ENCODE assay signal across 23 cellular contexts in genomic region chr2:241926541-241927311, GRCh38. TPM values are rescaled to one million over a fixed set of nuclear protein-coding genes. Genes with fewer than 3 reads are reported as not detected.
DNase-seq lines count a peak whose midpoint lies in the region; ATAC-seq and TF ChIP-seq lines count a peak whose summit lies in the region.
"Had no signal": no experiment of that assay in that cellular context is flagged by ENCODE, and none has a peak within 500 bp of the region (broad histone marks: within the 10 kb centered on the region; RNA-seq: fewer than 3 reads in every experiment).

No MANE protein-coding gene starts in this region.

- no peaks in the 10 kb centered on the region for H3K9me2 ChIP-seq in GM23248 (ENCODE audit: insufficient read depth)

- H3K36me3 ChIP-seq in right lobe of liver (no peaks in the 10 kb centered on the region), skeletal muscle tissue (ENCODE audit: control insufficient read depth in 3 of 3, insufficient read depth in 3 of 3, low read length in 3 of 3) (no peaks in the 10 kb centered on the region), GM23248 (ENCODE audit: low read depth) (no peaks in the 10 kb centered on the region)
- H3K36me3 ChIP-seq: cardiac muscle cell, left lung, tibial artery had no signal

- 38% methylated on average over 21 of the region's 32 CpGs for WGBS in right lobe of liver (ENCODE audit: insufficient coverage, low coverage, low lambda C conversion rate, missing lambda C conversion rate)
- WGBS in GM23248 (ENCODE audit: low coverage in 1 of 2, low lambda C conversion rate in 2 of 2, missing lambda C conversion rate in 2 of 2), 2 experiments, result 54 to 58% methylated on average over 32 of the region's 32 CpGs

- H3K79me2 ChIP-seq in GM23248 (ENCODE audit: insufficient read depth), result no peaks in the 10 kb centered on the region

- DNase-seq in NCI-H748 (lab: John Stamatoyannopoulos, UW; ENCODE audit: unreplicated experiment) (peak; percentile 15), NCI-H748 treated with DMSO at 0.1 percent for 48 hours (lab: John Stamatoyannopoulos, UW) (no peak), SW480 (ENCODE audit: low spot score) (peak; percentile 79), right lobe of liver (peak; percentile 58 to 84 (median 80)), GM23248 (no peak), G401 (ENCODE audit: low spot score) (no peak)
- DNase-seq: C1 segment of cervical spinal cord, DMS79, foreskin melanocyte, KG1, naive B cell, NCI-H2081 treated with DMSO at 0.1 percent for 48 hours, NCI-H774, tibial artery had no signal

- ATAC-seq in right lobe of liver (peak; percentile 91 to 95 (median 91)), GM19452 (IDR thresholded peaks at IDR 0.05; ENCODE audit: unreplicated experiment) (no peak)
- ATAC-seq: left lung; stimulated activated effector memory CD8-positive, alpha-beta T cell treated with anti-CD3 and anti-CD28 coated beads, Interleukin-12 subunit alpha, Interleukin-12 subunit beta, amount 100 ng/mL, for 72 hours had no signal

- intact Hi-C loops in right lobe of liver (cut with DNase I), result no loop called here

- H3K27ac ChIP-seq in right lobe of liver (no peak overlapping the region), skeletal muscle tissue (ENCODE audit: low read depth, low read length) (peak overlapping the region; percentile 47), GM23248 (no peak overlapping the region)
- H3K27ac ChIP-seq: cardiac muscle cell, left lung, SK-N-MC, tibial artery had no signal

- TF ChIP-seq CTCF in right lobe of liver (IDR thresholded peaks at IDR 0.05), result no peak

- H3K4me3 ChIP-seq in right lobe of liver (no peak overlapping the region), skeletal muscle tissue (ENCODE audit: low read length in 3 of 3) (no peak overlapping the region), GM23248 (no peak overlapping the region)
- H3K4me3 ChIP-seq: cardiac muscle cell, left lung, SK-N-MC, tibial artery had no signal

- H3K9ac ChIP-seq in skeletal muscle tissue (ENCODE audit: low read depth in 1 of 3, low read length in 3 of 3) (no peak overlapping the region), GM23248 (no peak overlapping the region)

- no peak overlapping the region for H3K4me2 ChIP-seq in GM23248 (ENCODE audit: unreplicated experiment)

- H3K27me3 ChIP-seq in right lobe of liver (no peaks in the 10 kb centered on the region), skeletal muscle tissue (ENCODE audit: control insufficient read depth in 3 of 3, insufficient read depth in 3 of 3, low read length in 3 of 3) (peaks cover 0 to 17% (median 3%) of the 10 kb centered on the region in 3 donors), GM23248 (replicated peaks; ENCODE audit: insufficient read depth) (peaks cover 7% of the 10 kb centered on the region; the same call in 1 of the 2 replicates)
- H3K27me3 ChIP-seq: cardiac muscle cell, dorsolateral prefrontal cortex, left lung had no signal

- H3K4me1 ChIP-seq in right lobe of liver (peaks cover 0 to 4% (median 1%) of the 10 kb centered on the region in 4 donors), skeletal muscle tissue (ENCODE audit: control insufficient read depth in 3 of 3, insufficient read depth in 3 of 3, low read length in 3 of 3) (peaks cover 0 to 2% (median 0%) of the 10 kb centered on the region in 3 donors), GM23248 (ENCODE audit: insufficient read depth) (no peaks in the 10 kb centered on the region)
- H3K4me1 ChIP-seq: left lung, tibial artery had no signal

- H4K20me1 ChIP-seq in GM23248 (ENCODE audit: insufficient read depth), result no peaks in the 10 kb centered on the region

- in situ Hi-C loops in GM23248 (cut with MboI), result no loop called here
- in situ Hi-C loops in G401 (cut with HindIII; ENCODE audit: low sequenced_read_pairs), result no loop called here

- TF ChIP-seq POLR2A in right lobe of liver (IDR thresholded peaks at IDR 0.05), result no peak

- H2AFZ ChIP-seq in GM23248, result no peak overlapping the region

- no peaks in the 10 kb centered on the region for H3F3A ChIP-seq in GM23248 (ENCODE audit: insufficient read depth)

- H3K9me3 ChIP-seq in right lobe of liver (no peaks in the 10 kb centered on the region), skeletal muscle tissue (ENCODE audit: control insufficient read depth in 3 of 3, low read length in 3 of 3) (no peaks in the 10 kb centered on the region), GM23248 (ENCODE audit: low read depth) (no peaks in the 10 kb centered on the region)
- H3K9me3 ChIP-seq: left lung, tibial artery had no signal

RNA-seq across cellular contexts. Expression of gene RTP5, which starts 57.2 kb away (rescaled TPM):
- total RNA-seq in right lobe of liver (not detected), skeletal muscle tissue (not detected)
- total RNA-seq in GM23248 (2014; rRNA removed; shearing (Covaris generic)), result not detected in 2 replicates
- polyA plus RNA-seq in GM23248 (2016; fragmentation: Nextera tagmentation; extraction: Ambion mirVana), result not detected in 2 replicates
- total RNA-seq in G401 (2014; rRNA removed; shearing (Covaris generic)), result not detected in 2 replicates
- total RNA-seq: cardiac muscle cell, epithelial cell of proximal tubule, pulmonary artery endothelial cell had no signal
- polyA plus RNA-seq: cardiac muscle cell had no signal

Comparison
In these comparisons a context has a peak if more than half of its experiments do, and no peak if none do; other contexts are left out.
1. DNase-seq: peak in NCI-H748 (single experiment), SW480 (single experiment) and right lobe of liver (3 of 3); none in NCI-H748 treated with DMSO at 0.1 percent for 48 hours (single experiment), GM23248 (single experiment) and G401 (single experiment).